9 cellular contexts compared by ENCODE assay signal in genomic region chr19:40165362-40165937, GRCh38. TPM values are rescaled to one million over a fixed set of nuclear protein-coding genes. Genes with fewer than 3 reads are reported as not detected.
DNase-seq lines count a peak whose midpoint lies in the region; ATAC-seq, FAIRE-seq and TF ChIP-seq lines count a peak whose summit lies in the region.
"Had no signal": no experiment of that assay in that cellular context is flagged by ENCODE, and none has a peak within 500 bp of the region (broad histone marks: within the 10 kb centered on the region; RNA-seq: fewer than 3 reads in every experiment).

No MANE protein-coding gene starts in this region.

- H3K4me1 Mint-ChIP-seq in CD4-positive, alpha-beta T cell (ENCODE audit: low read depth): peaks cover 18% of the 10 kb centered on the region
- H3K4me1 Mint-ChIP-seq in astrocyte (ENCODE audit: low read depth, unreplicated experiment): no peaks in the 10 kb centered on the region

- peak; percentile 36 to 69 (median 46) for DNase-seq in CD4-positive, alpha-beta T cell
- peak; percentile 66 for DNase-seq in HEK293T (ENCODE audit: extremely low spot score)
- DNase-seq in T-helper 2 cell: peak; percentile 15 to 57 (median 34)
- no peak for DNase-seq in astrocyte (ENCODE audit: low read depth)
- DNase-seq in kidney epithelial cell (ENCODE audit: low read depth): no peak
- peak; percentile 15 for DNase-seq in stimulated activated CD8-positive, alpha-beta memory T cell treated with anti-CD3 and anti-CD28 coated beads, Interleukin-12 subunit alpha, Interleukin-12 subunit beta, amount 100 ng/mL, for 24 hours (ENCODE audit: extremely low read depth)

- intact Hi-C loops in CD4-positive, alpha-beta T cell (cut with DNase I, micrococcal nuclease): loop anchor here (1.0 to 5.0 kb wide), 3 partner anchors 21 to 33 kb away; no protein-coding TSS in a partner anchor

- no peaks in the 10 kb centered on the region for H3K4me1 ChIP-seq in astrocyte (ENCODE audit: insufficient read depth, low read length)

- H3K27ac Mint-ChIP-seq in CD4-positive, alpha-beta T cell: no peak overlapping the region
- peak overlapping the region; percentile 2 for H3K27ac Mint-ChIP-seq in astrocyte (ENCODE audit: unreplicated experiment)

- no peak overlapping the region for H3K9ac ChIP-seq in astrocyte (ENCODE audit: low read length)

- H3K79me2 ChIP-seq in astrocyte (ENCODE audit: insufficient read depth, low read length): no peaks in the 10 kb centered on the region

- no peaks in the 10 kb centered on the region for H3K27me3 ChIP-seq in CD4-positive, alpha-beta T cell (ENCODE audit: control insufficient read depth, insufficient read depth, low read length)
- H3K27me3 ChIP-seq in astrocyte (ENCODE audit: insufficient read depth, low read length): no peaks in the 10 kb centered on the region
- peaks cover 2% of the 10 kb centered on the region for H3K27me3 ChIP-seq in kidney epithelial cell (ENCODE audit: control insufficient read depth, insufficient read depth, low read length)

- POLR2A ChIA-PET in CD4-positive, alpha-beta T cell (lab: Charles Lee): interaction anchor here (1.1 to 1.4 kb wide), 2 partner anchors 21 to 25 kb away, joined by 3 to 8 read pairs; no protein-coding TSS in a partner anchor
- POLR2A ChIA-PET in HEK293T (lab: Yijun Ruan, JAX): interaction anchor here (1.2 to 1.5 kb wide), 2 partner anchors 25 to 195 kb away, joined by 4 to 5 read pairs; partner anchors contain the start of gene PSMC4

- H3K36me3 ChIP-seq in astrocyte (ENCODE audit: insufficient read depth, low read length): no peaks in the 10 kb centered on the region
- no peaks in the 10 kb centered on the region for H3K36me3 ChIP-seq in kidney epithelial cell (ENCODE audit: control insufficient read depth, insufficient read depth, low read length)

- no peaks in the 10 kb centered on the region for H3K9me3 ChIP-seq in CD4-positive, alpha-beta T cell (ENCODE audit: control insufficient read depth, low read length)
- H3K9me3 ChIP-seq in astrocyte (ENCODE audit: insufficient read depth, low read depth, low read length): no peaks in the 10 kb centered on the region

- H2AFZ ChIP-seq in astrocyte (ENCODE audit: low read depth, low read length): no peak overlapping the region

- H3K27me3 Mint-ChIP-seq in CD4-positive, alpha-beta T cell: no peaks in the 10 kb centered on the region
- H3K27me3 Mint-ChIP-seq in astrocyte (ENCODE audit: low read depth, unreplicated experiment): peaks cover 9% of the 10 kb centered on the region

- H3K27ac ChIP-seq in CD4-positive, alpha-beta T cell (ENCODE audit: low read depth, low read length): no peak overlapping the region
- no peak overlapping the region for H3K27ac ChIP-seq in astrocyte (ENCODE audit: low read depth, low read length)

- no peak overlapping the region for H3K4me2 ChIP-seq in astrocyte (ENCODE audit: low read length)

- H3K36me3 Mint-ChIP-seq in CD4-positive, alpha-beta T cell (ENCODE audit: low read depth): no peaks in the 10 kb centered on the region
- peaks cover 2% of the 10 kb centered on the region for H3K36me3 Mint-ChIP-seq in astrocyte (ENCODE audit: low read depth, unreplicated experiment)

- ATAC-seq in CD4-positive, alpha-beta T cell (ENCODE audit: poor library complexity): peak; percentile 71
- ATAC-seq in GM21447 (IDR thresholded peaks at IDR 0.05; ENCODE audit: unreplicated experiment): no peak
- no peak for ATAC-seq in GM18517 (IDR thresholded peaks at IDR 0.05; ENCODE audit: unreplicated experiment)

- no peaks in the 10 kb centered on the region for H4K20me1 ChIP-seq in astrocyte (ENCODE audit: insufficient read depth, low read length)

- CTCF ChIA-PET in CD4-positive, alpha-beta T cell (lab: Charles Lee): interaction anchor here (0.5 to 2.3 kb wide), 8 partner anchors 8 to 195 kb away, joined by 3 to 14 read pairs (median 5); partner anchors contain the start of gene PSMC4
- CTCF ChIA-PET in HEK293T (lab: Yijun Ruan, JAX): interaction anchor here (0.6 to 1.3 kb wide), 10 partner anchors 8 to 264 kb away, joined by 3 to 12 read pairs (median 3); no protein-coding TSS in a partner anchor

- H3K9me3 Mint-ChIP-seq in CD4-positive, alpha-beta T cell: no peaks in the 10 kb centered on the region
- H3K9me3 Mint-ChIP-seq in astrocyte (ENCODE audit: unreplicated experiment): peaks cover 2% of the 10 kb centered on the region

- H3K4me3 Mint-ChIP-seq in CD4-positive, alpha-beta T cell: no peak overlapping the region
- H3K4me3 Mint-ChIP-seq in astrocyte (ENCODE audit: unreplicated experiment): no peak overlapping the region

- TF ChIP-seq CTCF in CD4-positive, alpha-beta T cell (IDR thresholded peaks at IDR 0.05): peak; percentile 53
- peak; percentile 27 for TF ChIP-seq CTCF in astrocyte (IDR thresholded peaks at IDR 0.05; ENCODE audit: insufficient read depth, low read depth, low read length)
- TF ChIP-seq CTCF in kidney epithelial cell (IDR thresholded peaks at IDR 0.05; ENCODE audit: insufficient read depth, low read length, poor library complexity, severe bottlenecking): peak; percentile 70

- no peak for FAIRE-seq in astrocyte (lab: Jason Lieb, UNC)

- H3K4me3 ChIP-seq in astrocyte (ENCODE audit: insufficient read depth, low read depth, low read length) (no peak overlapping the region), kidney epithelial cell (ENCODE audit: low read depth, low read length) (no peak overlapping the region)

TF ChIP-seq in HEK293T, 16 proteins besides CTCF, POLR2A, EP300 and RAD21:
- no peak for TF ChIP-seq FOXA1 (IDR thresholded peaks at IDR 0.05)
- TF ChIP-seq ELF4 (IDR thresholded peaks at IDR 0.05): no peak
- no peak for TF ChIP-seq BHLHE40 (IDR thresholded peaks at IDR 0.05; ENCODE audit: borderline replicate concordance)
- TF ChIP-seq SP1 (IDR thresholded peaks at IDR 0.05): no peak
- no peak for TF ChIP-seq FOXM1 (IDR thresholded peaks at IDR 0.05; ENCODE audit: borderline replicate concordance)
- TF ChIP-seq SUZ12 (IDR thresholded peaks at IDR 0.05): no peak
- TF ChIP-seq HDGF (IDR thresholded peaks at IDR 0.05; ENCODE audit: borderline replicate concordance): no peak
- TF ChIP-seq, protein P1, sequence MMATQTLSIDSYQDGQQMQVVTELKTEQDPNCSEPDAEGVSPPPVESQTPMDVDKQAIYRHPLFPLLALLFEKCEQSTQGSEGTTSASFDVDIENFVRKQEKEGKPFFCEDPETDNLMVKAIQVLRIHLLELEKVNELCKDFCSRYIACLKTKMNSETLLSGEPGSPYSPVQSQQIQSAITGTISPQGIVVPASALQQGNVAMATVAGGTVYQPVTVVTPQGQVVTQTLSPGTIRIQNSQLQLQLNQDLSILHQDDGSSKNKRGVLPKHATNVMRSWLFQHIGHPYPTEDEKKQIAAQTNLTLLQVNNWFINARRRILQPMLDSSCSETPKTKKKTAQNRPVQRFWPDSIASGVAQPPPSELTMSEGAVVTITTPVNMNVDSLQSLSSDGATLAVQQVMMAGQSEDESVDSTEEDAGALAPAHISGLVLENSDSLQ (IDR thresholded peaks at IDR 0.05): no peak
- no peak for TF ChIP-seq LEF1 (IDR thresholded peaks at IDR 0.05; ENCODE audit: borderline replicate concordance)
- TF ChIP-seq CTBP1 (IDR thresholded peaks at IDR 0.05; ENCODE audit: borderline replicate concordance): no peak
- no peak for TF ChIP-seq NFRKB (IDR thresholded peaks at IDR 0.05)
- no peak for TF ChIP-seq TARDBP (IDR thresholded peaks at IDR 0.05)
- TF ChIP-seq FOXK2 (IDR thresholded peaks at IDR 0.05): no peak
- no peak for TF ChIP-seq ARNT (IDR thresholded peaks at IDR 0.05)
- TF ChIP-seq ZNF384 (IDR thresholded peaks at IDR 0.05): no peak

RNA-seq across cellular contexts. Expression of gene MAP3K10, which starts 25.8 kb away (rescaled TPM):
- total RNA-seq in CD4-positive, alpha-beta T cell: 10 to 100 TPM; 20.8 to 21.7 TPM
- 17.2 and 19.0 TPM in 2 replicates for total RNA-seq in astrocyte
- total RNA-seq in kidney epithelial cell: 13.8 and 16.8 TPM in 2 replicates

RNA-seq across cellular contexts. Expression of gene TTC9B, which starts 52.7 kb away (rescaled TPM):
- not detected for total RNA-seq in CD4-positive, alpha-beta T cell
- total RNA-seq in astrocyte (not detected in 2 replicates), kidney epithelial cell (not detected in 2 replicates)
- total RNA-seq: T-helper 1 cell treated with Interleukin-12 subunit alpha and Interleukin-12 subunit beta and Interleukin-4 antibody, amounts not matched to agents 30 ng/mL and 1 ng/mL, for 36 hours had no signal

Comparison
In these comparisons a context has a peak if more than half of its experiments do, and no peak if none do; other contexts are left out.
1. DNase-seq: peak in CD4-positive, alpha-beta T cell (10 of 10), HEK293T (single experiment), T-helper 2 cell (5 of 5) and stimulated activated CD8-positive, alpha-beta memory T cell treated with anti-CD3 and anti-CD28 coated beads, Interleukin-12 subunit alpha, Interleukin-12 subunit beta, amount 100 ng/mL, for 24 hours (single experiment); none in astrocyte (single experiment) and kidney epithelial cell (single experiment).
2. Peak in every context shown above with its lines, with median percentiles within 50 percentile points of each other: CTCF ChIP-seq.